ENCODE assay signal across 9 cellular contexts in the genomic region with DNA sequence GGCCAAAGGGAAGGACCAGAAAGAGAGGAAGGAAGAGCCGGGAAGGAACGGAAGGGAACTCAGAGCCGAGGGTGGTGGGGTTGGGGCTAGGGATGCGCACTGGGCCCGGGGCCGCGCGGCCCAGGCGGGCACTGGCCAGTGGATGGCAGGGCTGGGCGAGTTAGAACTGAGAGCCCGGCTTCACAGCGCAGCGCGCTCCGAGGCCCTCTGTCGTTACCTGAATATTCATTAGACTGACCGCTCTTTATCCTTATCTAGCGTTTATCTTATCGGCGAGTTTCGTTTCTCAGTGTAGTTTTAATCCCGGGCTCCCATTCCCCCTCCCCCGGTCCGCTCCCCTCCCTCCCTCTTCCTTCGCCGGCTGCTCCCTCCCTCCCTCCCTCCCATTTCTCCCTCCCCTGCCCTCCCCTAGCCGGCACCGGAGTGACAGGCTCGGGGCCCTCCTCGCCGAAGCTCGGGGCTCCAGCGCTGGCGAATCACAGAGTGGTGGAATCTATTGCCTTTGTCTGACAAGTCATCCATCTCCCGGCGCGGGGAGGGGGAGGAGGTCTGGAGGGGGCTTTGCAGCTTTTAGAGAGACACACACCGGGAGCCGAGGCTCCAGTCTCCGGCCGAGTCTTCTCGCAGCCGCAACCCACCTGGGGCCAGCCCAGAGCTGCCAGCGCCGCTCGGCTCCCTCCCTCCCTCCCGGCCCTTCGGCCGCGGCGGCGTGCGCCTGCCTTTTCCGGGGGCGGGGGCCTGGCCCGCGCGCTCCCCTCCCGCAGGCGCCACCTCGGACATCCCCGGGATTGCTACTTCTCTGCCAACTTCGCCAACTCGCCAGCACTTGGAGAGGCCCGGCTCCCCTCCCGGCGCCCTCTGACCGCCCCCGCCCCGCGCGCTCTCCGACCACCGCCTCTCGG. TPM values are rescaled to one million over a fixed set of nuclear protein-coding genes. Genes with fewer than 3 reads are reported as not detected.
DNase-seq lines count a peak whose midpoint lies in the region; ATAC-seq, FAIRE-seq and TF ChIP-seq lines count a peak whose summit lies in the region.
"Had no signal": no experiment of that assay in that cellular context is flagged by ENCODE, and none has a peak within 500 bp of the region (broad histone marks: within the 10 kb centered on the region; RNA-seq: fewer than 3 reads in every experiment).

A gene (plus strand): TSS at position 603 of the 902 bp plus-strand sequence. CDS start 679 bp downstream, outside the sequence.

- CTCF ChIA-PET in GM10248 (lab: Yijun Ruan, JAX): interaction anchor here (1.2 to 4.7 kb wide), 11 partner anchors 10 to 205 kb away, joined by 3 to 39 read pairs (median 5); no protein-coding TSS in a partner anchor
- CTCF ChIA-PET in activated CD8-positive, alpha-beta T cell treated with anti-CD3 and anti-CD28 coated beads for 36 hours (lab: Charles Lee): interaction anchor here (0.7 to 3.5 kb wide), 17 partner anchors 10 to 397 kb away, joined by 3 to 57 read pairs (median 8); a partner anchor contains a TSS
- CTCF ChIA-PET in HepG2 (lab: Yijun Ruan, JAX; ENCODE audit: low intra/inter-chr PET ratio, low total read pairs): no interaction called here

- peak; percentile 26 for DNase-seq in GM10248 (ENCODE audit: extremely low spot score)
- DNase-seq in activated CD8-positive, alpha-beta T cell treated with anti-CD3 and anti-CD28 coated beads for 36 hours: peak; percentile 48
- no peak for DNase-seq in HepG2 (ENCODE audit: low spot score)
- no peak for DNase-seq in HUDEP-2 (lab: John Stamatoyannopoulos, UW; ENCODE audit: unreplicated experiment in 76 of 76)

- intact Hi-C loops in activated CD8-positive, alpha-beta T cell treated with anti-CD3 and anti-CD28 coated beads for 36 hours (cut with micrococcal nuclease): loop anchor here (5.0 kb wide), 2 partner anchors 73 to 183 kb away; no protein-coding TSS in a partner anchor
- intact Hi-C loops in HepG2 (cut with micrococcal nuclease; ENCODE audit: unreplicated experiment): loop anchor here (5.0 kb wide), 2 partner anchors 132 to 183 kb away; no protein-coding TSS in a partner anchor

- H3K4me3 Mint-ChIP-seq in activated CD8-positive, alpha-beta T cell treated with anti-CD3 and anti-CD28 coated beads for 36 hours: peak within 1 kb of the TSS; percentile 18

- no peaks in the 10 kb centered on the region for H3K9me3 Mint-ChIP-seq in activated CD8-positive, alpha-beta T cell treated with anti-CD3 and anti-CD28 coated beads for 36 hours

- no peak for ATAC-seq in activated CD8-positive, alpha-beta T cell treated with anti-CD3 and anti-CD28 coated beads for 36 hours
- peak; percentile 14 for ATAC-seq in HepG2
- ATAC-seq in HG03139 (IDR thresholded peaks at IDR 0.05; ENCODE audit: unreplicated experiment): no peak
- ATAC-seq in HG03571 (IDR thresholded peaks at IDR 0.05; ENCODE audit: unreplicated experiment): no peak
- ATAC-seq in activated CD4-positive, CD25-positive, alpha-beta regulatory T cell treated with anti-CD3 and anti-CD28 coated beads, Interleukin-2, amount 50 U/mL, for 24 hours: no peak

- no peak for FAIRE-seq in HepG2 (lab: Jason Lieb, UNC)

- peak within 1 kb of the TSS; percentile 27; the same call in 1 of the 2 replicates for H3K4me2 ChIP-seq in HepG2 (ENCODE audit: low read depth, low read length)

- H3K4me3 ChIP-seq in HepG2 (replicated peaks in 1 of 3; ENCODE audit: insufficient read depth in 1 of 3, low read depth in 2 of 3, low read length in 3 of 3): peak within 1 kb of the TSS in 1 of 3 experiments; percentile 28; a peak in 1 of 6 replicates

- H2AFZ ChIP-seq in HepG2 (ENCODE audit: low read length): no peak within 1 kb of the TSS

- in situ Hi-C loops in HepG2 (cut with HindIII; ENCODE audit: extremely low pct_ligation_motif_present, low pct_unique_long_range_greater_than_20kb): loop anchor here (5.0 kb wide), 2 partner anchors 73 to 183 kb away; no protein-coding TSS in a partner anchor

- peaks cover 35 to 94% of the 10 kb centered on the region in 2 experiments for H3K27me3 ChIP-seq in HepG2 (ENCODE audit: control insufficient read depth in 1 of 2, insufficient read depth in 2 of 2, low read length in 2 of 2)

- H3K79me2 ChIP-seq in HepG2 (ENCODE audit: insufficient read depth, low read length): no peaks in the 10 kb centered on the region

- H3K9ac ChIP-seq in HepG2 (ENCODE audit: insufficient read depth, low read depth, low read length): no peak within 1 kb of the TSS

- TF ChIP-seq POLR2A in HepG2 (IDR thresholded peaks at IDR 0.05; ENCODE audit: insufficient read depth in 1 of 2, low read depth in 2 of 2, low read length in 2 of 2): no peak

- no peaks in the 10 kb centered on the region for H3K36me3 Mint-ChIP-seq in activated CD8-positive, alpha-beta T cell treated with anti-CD3 and anti-CD28 coated beads for 36 hours (ENCODE audit: low read depth)

- TF ChIP-seq EP300 in HepG2 (IDR thresholded peaks at IDR 0.05; ENCODE audit: low read depth in 2 of 2, low read length in 2 of 2) (no peak), HepG2 (CRISPR knock-in tag; IDR thresholded peaks at IDR 0.05; ENCODE audit: borderline replicate concordance) (no peak)

- TF ChIP-seq CTCF in 22Rv1 (IDR thresholded peaks at IDR 0.05) (peak; percentile 13; the same call in 1 of the 2 replicates), GM10248 (IDR thresholded peaks at IDR 0.05; ENCODE audit: control extremely low read depth, extremely low read depth, low read depth, missing control alignments) (no peak), HepG2 (CRISPR knock-in tag; IDR thresholded peaks at IDR 0.05) (no peak)
- TF ChIP-seq CTCF in activated CD8-positive, alpha-beta T cell treated with anti-CD3 and anti-CD28 coated beads for 36 hours (IDR thresholded peaks at IDR 0.05): no peak

- H3K4me1 ChIP-seq in HepG2 (ENCODE audit: insufficient read depth, low read length): peaks cover 7% of the 10 kb centered on the region

- H3K4me1 Mint-ChIP-seq in activated CD8-positive, alpha-beta T cell treated with anti-CD3 and anti-CD28 coated beads for 36 hours (ENCODE audit: low read depth): peaks cover 36% of the 10 kb centered on the region

- WGBS in HepG2 (ENCODE audit: low lambda C conversion rate): 5% methylated on average over 32 of the region's 75 CpGs

- no peaks in the 10 kb centered on the region for H3K36me3 ChIP-seq in HepG2 (replicated peaks in 1 of 2; ENCODE audit: control insufficient read depth in 1 of 2, insufficient read depth in 2 of 2, low read length in 2 of 2)

- no peaks in the 10 kb centered on the region for H3K9me3 ChIP-seq in HepG2 (ENCODE audit: low read length)

- BruUV-seq in HepG2 (replicated peaks; lab: Mats Ljungman, UMichigan): no TSS peak

- H3K27ac Mint-ChIP-seq in activated CD8-positive, alpha-beta T cell treated with anti-CD3 and anti-CD28 coated beads for 36 hours: no peak within 1 kb of the TSS

- TF ChIP-seq RAD21 in HepG2 (CRISPR knock-in tag; IDR thresholded peaks at IDR 0.05): no peak

- H3K27me3 Mint-ChIP-seq in activated CD8-positive, alpha-beta T cell treated with anti-CD3 and anti-CD28 coated beads for 36 hours: peaks cover 79% of the 10 kb centered on the region

- POLR2A ChIA-PET in GM10248 (lab: Yijun Ruan, JAX): interaction anchor here (0.6 kb wide), 1 partner anchor 73 kb away, joined by 3 read pairs; no protein-coding TSS in a partner anchor
- POLR2A ChIA-PET in activated CD8-positive, alpha-beta T cell treated with anti-CD3 and anti-CD28 coated beads for 36 hours (lab: Charles Lee): interaction anchor here (0.9 kb wide), 1 partner anchor 9 kb away, joined by 4 read pairs; no protein-coding TSS in a partner anchor
- POLR2A ChIA-PET in HepG2 (lab: Yijun Ruan, JAX): no interaction called here

- H3K27ac ChIP-seq in 22Rv1 (no peak within 1 kb of the TSS), HepG2 (ENCODE audit: extremely low read length, insufficient read depth, low read length) (no peak within 1 kb of the TSS)

- H4K20me1 ChIP-seq in HepG2 (ENCODE audit: insufficient read depth, low read length): peaks cover 2% of the 10 kb centered on the region; the same call in 1 of the 2 replicates

TF ChIP-seq in HepG2, 621 proteins besides CTCF, POLR2A, EP300 and RAD21 (continues in another document):
- TF ChIP-seq MTF2 (CRISPR knock-in tag; IDR thresholded peaks at IDR 0.05; ENCODE audit: borderline replicate concordance): peak; percentile 9; the same call in 1 of the 2 replicates

RNA-seq across cellular contexts. Expression of the gene that starts here (rescaled TPM):
- total RNA-seq in activated CD8-positive, alpha-beta T cell treated with anti-CD3 and anti-CD28 coated beads for 36 hours: not detected
- not detected in 2 replicates for total RNA-seq in HepG2 (2016; rRNA removed; fragmentation: Illumina TruSeq; extraction: Trizol)
- not detected in 2 replicates for total RNA-seq in HepG2 (2016; cell fraction: cytosol; rRNA removed; fragmentation: Illumina TruSeq; extraction: Trizol; ENCODE audit: low read depth)
- total RNA-seq in HepG2 (2016; cell fraction: insoluble cytoplasmic fraction; rRNA removed; fragmentation: Illumina TruSeq; extraction: Trizol): not detected in 2 replicates
- not detected in 2 replicates for total RNA-seq in HepG2 (2016; cell fraction: membrane; rRNA removed; fragmentation: Illumina TruSeq; extraction: Trizol)
- total RNA-seq in HepG2 (2016; cell fraction: nucleus; rRNA removed; fragmentation: Illumina TruSeq; extraction: Trizol): not detected in 2 replicates
- polyA plus RNA-seq in HepG2 (2011; rRNA removed): not detected in 2 replicates
- not detected in 2 replicates for polyA plus RNA-seq in HepG2 (2011; cell fraction: cytosol; rRNA removed)
- polyA plus RNA-seq in HepG2 (2011; cell fraction: nucleus; rRNA removed): not detected in 2 replicates
- polyA plus RNA-seq in HepG2 (2012): not detected in 2 replicates
- not detected in 2 replicates for polyA plus RNA-seq in HepG2 (2016; cell fraction: cytosol; fragmentation: Illumina TruSeq; extraction: Trizol; ENCODE audit: low read depth)
- polyA plus RNA-seq in HepG2 (2016; cell fraction: insoluble cytoplasmic fraction; fragmentation: Illumina TruSeq; extraction: Trizol; ENCODE audit: low read depth): not detected in 2 replicates
- polyA plus RNA-seq in HepG2 (2016; cell fraction: membrane; fragmentation: Illumina TruSeq; extraction: Trizol; ENCODE audit: low read depth): not detected in 2 replicates
- not detected in 2 replicates for polyA plus RNA-seq in HepG2 (2016; cell fraction: nucleus; fragmentation: Illumina TruSeq; extraction: Trizol; ENCODE audit: insufficient read depth, low read depth)
- polyA minus RNA-seq in HepG2 (2011; rRNA and poly(A)+ RNA removed; ENCODE audit: low replicate concordance): not detected in 2 replicates
- polyA minus RNA-seq in HepG2 (2011; cell fraction: cytosol; rRNA and poly(A)+ RNA removed): not detected in 2 replicates
- polyA minus RNA-seq in HepG2 (2011; cell fraction: nucleus; rRNA and poly(A)+ RNA removed): not detected in 2 replicates
- total RNA-seq: pulmonary artery endothelial cell had no signal

Comparison
In these comparisons a context has a peak if more than half of its experiments do, and no peak if none do; other contexts are left out.
1. Peak in DNase-seq in activated CD8-positive, alpha-beta T cell treated with anti-CD3 and anti-CD28 coated beads for 36 hours; RNA of the gene not detected or under 1 TPM.
2. Peak in ATAC-seq and H3K4me2 ChIP-seq in HepG2; RNA of the gene not detected or under 1 TPM.